In genomic region chr3:143536817-143537535, GRCh38 we compare ENCODE assay signal across 13 cellular contexts.
DNase-seq lines count a peak whose midpoint lies in the region; ATAC-seq and TF ChIP-seq lines count a peak whose summit lies in the region.
"Had no signal": no experiment of that assay in that cellular context is flagged by ENCODE, and none has a peak within 500 bp of the region (broad histone marks: within the 10 kb centered on the region; RNA-seq: fewer than 3 reads in every experiment).

No MANE protein-coding gene starts in this region.

- H3K27ac Mint-ChIP-seq in activated B cell treated with CpG ODN at 0.5 μM for 24 hours = peak overlapping the region; percentile 79
- H3K27ac Mint-ChIP-seq: immature natural killer cell; stimulated activated naive B cell treated with anti-CD40 and anti-IgM and Interleukin-4, amounts not matched to agents 10 μg/mL and 1 μg/mL and 100 μg/mL, for 72 hours had no signal

- H3K27me3 Mint-ChIP-seq in activated B cell treated with CpG ODN at 0.5 μM for 24 hours = no peaks in the 10 kb centered on the region
- H3K27me3 Mint-ChIP-seq: stimulated activated naive B cell treated with anti-CD40 and anti-IgM and Interleukin-4, amounts not matched to agents 10 μg/mL and 1 μg/mL and 100 μg/mL, for 72 hours had no signal

- peaks cover 38% of the 10 kb centered on the region for H3K4me1 ChIP-seq in ACC112 (ENCODE audit: control insufficient read depth, insufficient read depth, low read length, unreplicated experiment)
- peaks cover 10% of the 10 kb centered on the region for H3K4me1 ChIP-seq in left ventricle myocardium inferior
- H3K4me1 ChIP-seq: right lobe of liver had no signal

- ATAC-seq in GM19467 (IDR thresholded peaks at IDR 0.05; ENCODE audit: unreplicated experiment) (peak; percentile 9), activated B cell treated with CpG ODN at 0.5 μM for 24 hours (ENCODE audit: low read depth) (no peak), HG02571 (IDR thresholded peaks at IDR 0.05; ENCODE audit: unreplicated experiment) (no peak)

- intact Hi-C loops in activated B cell treated with CpG ODN at 0.5 μM for 24 hours (cut with micrococcal nuclease) = loop anchor here (1.0 to 2.0 kb wide), 2 partner anchors 14 to 137 kb away; no protein-coding TSS in a partner anchor
- intact Hi-C loops in left ventricle myocardium inferior (cut with micrococcal nuclease) = no loop called here

- H3K27me3 ChIP-seq in ACC112 (ENCODE audit: insufficient read depth, low read length) = no peaks in the 10 kb centered on the region
- H3K27me3 ChIP-seq in left ventricle myocardium inferior (ENCODE audit: low read depth) = no peaks in the 10 kb centered on the region
- H3K27me3 ChIP-seq: right lobe of liver had no signal

- peak overlapping the region; percentile 79 for H2AFZ ChIP-seq in ACC112 (ENCODE audit: low read length, unreplicated experiment)

- peak overlapping the region; percentile 91 for H3K27ac ChIP-seq in ACC112 (ENCODE audit: low read depth, low read length)
- H3K27ac ChIP-seq in left ventricle myocardium inferior (replicated peaks) = peak overlapping the region; percentile 51
- H3K27ac ChIP-seq: C4-2B, right lobe of liver had no signal

- DNase-seq in activated B cell treated with CpG ODN at 0.5 μM for 24 hours (no peak), left ventricle myocardium inferior (peak; percentile 39), DMS53 (lab: John Stamatoyannopoulos, UW) (no peak), ACHN (no peak)
- DNase-seq in activated CD4-positive, CD25-positive, alpha-beta regulatory T cell (lab: John Stamatoyannopoulos, UW) = no peak
- DNase-seq: immature natural killer cell; NCI-H187 treated with DMSO at 0.1 percent for 48 hours; right lobe of liver; stimulated activated naive B cell treated with anti-CD40 and anti-IgM and Interleukin-4, amounts not matched to agents 10 μg/mL and 1 μg/mL and 100 μg/mL, for 72 hours had no signal

- H3K36me3 Mint-ChIP-seq in activated B cell treated with CpG ODN at 0.5 μM for 24 hours (ENCODE audit: low read depth) = no peaks in the 10 kb centered on the region
- H3K36me3 Mint-ChIP-seq: stimulated activated naive B cell treated with anti-CD40 and anti-IgM and Interleukin-4, amounts not matched to agents 10 μg/mL and 1 μg/mL and 100 μg/mL, for 72 hours had no signal

- peaks cover 55% of the 10 kb centered on the region for H3K4me1 Mint-ChIP-seq in activated B cell treated with CpG ODN at 0.5 μM for 24 hours

- H3K36me3 ChIP-seq in ACC112 (ENCODE audit: insufficient read depth, low read length) (no peaks in the 10 kb centered on the region), left ventricle myocardium inferior (no peaks in the 10 kb centered on the region)
- H3K36me3 ChIP-seq: right lobe of liver had no signal

- no peaks in the 10 kb centered on the region for H3K79me2 ChIP-seq in ACC112 (ENCODE audit: control insufficient read depth, insufficient read depth, low read length, unreplicated experiment)

- TF ChIP-seq CTCF in activated B cell treated with CpG ODN at 0.5 μM for 24 hours (IDR thresholded peaks at IDR 0.05) (no peak), left ventricle myocardium inferior (IDR thresholded peaks at IDR 0.05; ENCODE audit: borderline replicate concordance) (no peak)

- no peaks in the 10 kb centered on the region for H3K9me3 ChIP-seq in left ventricle myocardium inferior (replicated peaks)
- H3K9me3 ChIP-seq: right lobe of liver had no signal

- CTCF ChIA-PET in activated B cell treated with CpG ODN at 0.5 μM for 24 hours (lab: Charles Lee) = interaction anchor here (1.4 to 1.6 kb wide), 2 partner anchors 11 to 111 kb away, joined by 3 to 4 read pairs; no protein-coding TSS in a partner anchor

- peak overlapping the region; percentile 64 for H3K4me3 Mint-ChIP-seq in activated B cell treated with CpG ODN at 0.5 μM for 24 hours
- H3K4me3 Mint-ChIP-seq: immature natural killer cell; stimulated activated naive B cell treated with anti-CD40 and anti-IgM and Interleukin-4, amounts not matched to agents 10 μg/mL and 1 μg/mL and 100 μg/mL, for 72 hours had no signal

- POLR2A ChIA-PET in activated B cell treated with CpG ODN at 0.5 μM for 24 hours (lab: Charles Lee) = interaction anchor here (1.0 kb wide), 2 partner anchors 8 to 69 kb away, joined by 3 to 4 read pairs; no protein-coding TSS in a partner anchor

- in situ Hi-C loops in ACHN (cut with HindIII; ENCODE audit: low pct_ligation_motif_present, low pct_unique_long_range_greater_than_20kb, low sequenced_read_pairs) = no loop called here

- peak overlapping the region; percentile 52 for H3K4me3 ChIP-seq in ACC112 (ENCODE audit: low read depth, low read length)
- no peak overlapping the region for H3K4me3 ChIP-seq in left ventricle myocardium inferior
- H3K4me3 ChIP-seq: right lobe of liver had no signal

- H3K9me3 Mint-ChIP-seq in activated B cell treated with CpG ODN at 0.5 μM for 24 hours = peaks cover 2% of the 10 kb centered on the region
- H3K9me3 Mint-ChIP-seq: immature natural killer cell had no signal
